18 cellular contexts compared by ENCODE assay signal in the genomic region with DNA sequence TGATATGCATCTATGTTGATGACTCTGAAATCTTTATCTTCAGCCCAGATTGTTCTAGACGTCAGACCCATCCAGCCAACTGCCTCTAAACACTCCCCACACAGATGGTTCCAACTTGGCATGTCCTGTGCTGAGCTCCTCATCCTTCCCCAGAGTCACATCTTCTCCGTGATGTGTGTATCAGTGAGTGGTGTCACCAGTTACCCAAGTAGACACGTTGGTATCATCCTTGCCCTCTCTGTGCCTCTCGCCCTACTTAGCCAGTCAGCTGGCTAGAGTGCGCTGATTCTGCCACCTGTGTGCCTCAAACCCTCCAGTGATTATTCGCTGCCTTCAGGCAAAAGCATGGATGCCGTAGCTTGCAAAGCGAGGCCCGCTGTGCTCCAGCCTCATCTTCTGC. TPM values are rescaled to one million over a fixed set of nuclear protein-coding genes. Genes with fewer than 3 reads are reported as not detected.
DNase-seq lines count a peak whose midpoint lies in the region; ATAC-seq and TF ChIP-seq lines count a peak whose summit lies in the region.
"Had no signal": no experiment of that assay in that cellular context is flagged by ENCODE, and none has a peak within 500 bp of the region (broad histone marks: within the 10 kb centered on the region; RNA-seq: fewer than 3 reads in every experiment).

No MANE protein-coding gene starts in this region.

- intact Hi-C loops in dendritic cell treated with granulocyte-macrophage colony-stimulating factor and Interleukin-4, amounts not matched to agents 40 ng/mL and 50 ng/mL, for 4 days (cut with micrococcal nuclease), result no loop called here
- intact Hi-C loops in spleen (cut with DNase I; ENCODE audit: low total_unique reads), result no loop called here

- no peak overlapping the region for H3K9ac ChIP-seq in DND-41 (ENCODE audit: low read depth, low read length)
- H3K9ac ChIP-seq: SK-N-SH had no signal

- no peaks in the 10 kb centered on the region for H3K27me3 Mint-ChIP-seq in dendritic cell treated with granulocyte-macrophage colony-stimulating factor and Interleukin-4, amounts not matched to agents 40 ng/mL and 50 ng/mL, for 4 days

- no peak overlapping the region for H3K4me2 ChIP-seq in DND-41 (ENCODE audit: insufficient read depth, low read length)
- H3K4me2 ChIP-seq: SK-N-SH had no signal

- H3K4me3 ChIP-seq in DND-41 (ENCODE audit: low read depth in 1 of 2, low read length in 2 of 2) (no peak overlapping the region), Peyer's patch (no peak overlapping the region), spleen (peak overlapping the region in 1 of 8 donors; percentile 46)
- H3K4me3 ChIP-seq: breast epithelium, heart right ventricle, sigmoid colon, thoracic aorta had no signal

- WGBS in spleen, 5 donors, result 91 to 96% (median 93%) methylated on average over 9 of the region's 9 CpGs

- no peak for DNase-seq in DND-41
- no peak for DNase-seq in Peyer's patch
- no peak for DNase-seq in spleen
- DNase-seq in cerebellum (ENCODE audit: low spot score), result no peak
- DNase-seq: activated naive CD4-positive, alpha-beta T cell treated with anti-CD3 and anti-CD28 coated beads for 36 hours; effector CD4-positive, alpha-beta T cell; heart right ventricle; islet precursor cell; mesendoderm; NCI-H1092; NCI-H774; sigmoid colon; SK-N-SH had no signal

- H3K27me3 ChIP-seq in DND-41 (ENCODE audit: insufficient read depth, low read length, poor library complexity) (no peaks in the 10 kb centered on the region), Peyer's patch (no peaks in the 10 kb centered on the region), spleen (replicated peaks in 1 of 7) (no peaks in the 10 kb centered on the region)
- H3K27me3 ChIP-seq: breast epithelium, heart right ventricle, sigmoid colon had no signal

- TF ChIP-seq CTCF in DND-41 (IDR thresholded peaks at IDR 0.05; ENCODE audit: borderline replicate concordance, extremely low read depth, low read length, poor library complexity, severe bottlenecking) (no peak), Peyer's patch (IDR thresholded peaks at IDR 0.05) (no peak), spleen (IDR thresholded peaks at IDR 0.05 in 8 of 11, conservative IDR thresholded peaks at IDR 0.05 in 3 of 11) (no peak)

- H3K36me3 ChIP-seq in DND-41 (ENCODE audit: insufficient read depth, low read length) (peaks cover 74% of the 10 kb centered on the region), Peyer's patch (peaks cover 0 to 22% (median 0%) of the 10 kb centered on the region in 3 donors), spleen (peaks cover 0 to 87% (median 24%) of the 10 kb centered on the region in 6 donors)
- H3K36me3 ChIP-seq: breast epithelium had no signal

- H3K27ac Mint-ChIP-seq in dendritic cell treated with granulocyte-macrophage colony-stimulating factor and Interleukin-4, amounts not matched to agents 40 ng/mL and 50 ng/mL, for 4 days, result peak overlapping the region; percentile 59
- H3K27ac Mint-ChIP-seq: activated naive CD4-positive, alpha-beta T cell treated with anti-CD3 and anti-CD28 coated beads for 36 hours had no signal

- H2AFZ ChIP-seq in DND-41 (ENCODE audit: low read depth, low read length), result no peak overlapping the region

- no peaks in the 10 kb centered on the region for H3K79me2 ChIP-seq in DND-41 (ENCODE audit: insufficient read depth, low read length)

- H3K9me3 ChIP-seq in DND-41 (ENCODE audit: insufficient read depth, low read length, severe bottlenecking) (no peaks in the 10 kb centered on the region), Peyer's patch (no peaks in the 10 kb centered on the region), spleen (no peaks in the 10 kb centered on the region)
- H3K9me3 ChIP-seq: breast epithelium, heart right ventricle, sigmoid colon, SK-N-SH, thoracic aorta had no signal

- no peak overlapping the region for H3K27ac ChIP-seq in DND-41 (ENCODE audit: low read length)
- peak overlapping the region; percentile 50 to 87 (median 51) for H3K27ac ChIP-seq in Peyer's patch
- peak overlapping the region in 7 of 8 donors; percentile 48 to 86 (median 71) for H3K27ac ChIP-seq in spleen
- H3K27ac ChIP-seq: breast epithelium, sigmoid colon, thoracic aorta had no signal

- H3K36me3 Mint-ChIP-seq in dendritic cell treated with granulocyte-macrophage colony-stimulating factor and Interleukin-4, amounts not matched to agents 40 ng/mL and 50 ng/mL, for 4 days (ENCODE audit: low read depth), result peaks cover 54% of the 10 kb centered on the region

- H3K4me3 Mint-ChIP-seq in dendritic cell treated with granulocyte-macrophage colony-stimulating factor and Interleukin-4, amounts not matched to agents 40 ng/mL and 50 ng/mL, for 4 days, result no peak overlapping the region
- H3K4me3 Mint-ChIP-seq: activated naive CD4-positive, alpha-beta T cell treated with anti-CD3 and anti-CD28 coated beads for 36 hours had no signal

- ATAC-seq in DND-41 (ENCODE audit: insufficient read depth, low read depth) (peak; percentile 50), HG03354 (IDR thresholded peaks at IDR 0.05; ENCODE audit: poor library complexity, severe bottlenecking, unreplicated experiment) (no peak), HG03439 (IDR thresholded peaks at IDR 0.05; ENCODE audit: unreplicated experiment) (no peak)
- ATAC-seq: heart right ventricle had no signal

- H3K4me1 ChIP-seq in DND-41 (ENCODE audit: insufficient read depth, low read length), result peaks cover 7% of the 10 kb centered on the region; the same call in 1 of the 2 replicates
- peaks cover 0 to 6% (median 2%) of the 10 kb centered on the region in 4 donors for H3K4me1 ChIP-seq in Peyer's patch
- peaks cover 4 to 35% (median 16%) of the 10 kb centered on the region in 6 donors for H3K4me1 ChIP-seq in spleen
- H3K4me1 ChIP-seq: breast epithelium, sigmoid colon had no signal

- TF ChIP-seq POLR2A in Peyer's patch (IDR thresholded peaks at IDR 0.05), result no peak
- TF ChIP-seq POLR2A in spleen (IDR thresholded peaks at IDR 0.05), result no peak

- no peaks in the 10 kb centered on the region for H3K9me3 Mint-ChIP-seq in dendritic cell treated with granulocyte-macrophage colony-stimulating factor and Interleukin-4, amounts not matched to agents 40 ng/mL and 50 ng/mL, for 4 days
- H3K9me3 Mint-ChIP-seq: activated naive CD4-positive, alpha-beta T cell treated with anti-CD3 and anti-CD28 coated beads for 36 hours had no signal

- no peaks in the 10 kb centered on the region for H4K20me1 ChIP-seq in DND-41 (ENCODE audit: insufficient read depth, low read length)

- peaks cover 32% of the 10 kb centered on the region for H3K4me1 Mint-ChIP-seq in dendritic cell treated with granulocyte-macrophage colony-stimulating factor and Interleukin-4, amounts not matched to agents 40 ng/mL and 50 ng/mL, for 4 days (ENCODE audit: low read depth)

RNA-seq across cellular contexts. Expression of a gene that starts 18.6 kb away (rescaled TPM):
- total RNA-seq in Peyer's patch (10 to 100 TPM; 13.3 to 33.0 (median 25.0) TPM), spleen (10 to 100 TPM; 17.0 to 46.7 (median 22.8) TPM), cerebellum (24.5 TPM)
- polyA plus RNA-seq in spleen, result 10 to 100 TPM; 27.1 to 39.9 (median 39.2) TPM

RNA-seq across cellular contexts. Expression of a gene that starts 18.8 kb away (rescaled TPM):
- 10 to 100 TPM; 14.9 to 49.0 (median 25.8) TPM for total RNA-seq in Peyer's patch
- total RNA-seq in spleen, result 10 to 100 TPM; 26.1 to 48.3 (median 30.3) TPM
- polyA plus RNA-seq in spleen, result 10 to 100 TPM; 12.1 to 21.2 (median 20.2) TPM
- total RNA-seq in cerebellum, result 54.3 TPM
